ENCODE assay signal across 16 cellular contexts in the genomic region with DNA sequence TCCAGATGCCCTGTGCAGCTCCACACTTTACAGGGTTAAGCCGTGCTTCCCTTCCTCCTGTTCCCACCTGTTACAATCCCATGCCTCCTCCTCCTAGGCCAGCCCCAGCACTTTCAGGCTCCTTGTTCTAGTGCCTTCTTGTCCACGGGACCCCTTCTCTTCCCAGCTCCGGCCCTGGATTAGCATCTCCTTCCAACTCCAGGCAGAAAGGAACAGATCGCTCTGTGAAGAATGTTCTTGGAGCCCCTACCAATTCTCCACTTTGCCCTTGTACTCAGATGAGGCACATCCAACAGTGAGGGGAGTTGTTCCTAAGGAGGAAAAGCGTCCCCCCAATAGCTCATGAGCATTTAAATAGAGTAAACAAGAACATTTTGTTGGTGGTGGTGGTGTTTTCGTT.
DNase-seq lines count a peak whose midpoint lies in the region; ATAC-seq and TF ChIP-seq lines count a peak whose summit lies in the region.
"Had no signal": no experiment of that assay in that cellular context is flagged by ENCODE, and none has a peak within 500 bp of the region (broad histone marks: within the 10 kb centered on the region; RNA-seq: fewer than 3 reads in every experiment).

No MANE protein-coding gene starts in this region.

- H3K27ac Mint-ChIP-seq in activated T-helper 2 cell treated with anti-CD3 and anti-CD28 coated beads, Interferon-gamma antibody, Interleukin-2, Interleukin-4, amounts not matched to agents 10 μg/mL and 5 μg/mL and 100 μg/mL, durations not matched to agents 14 hours and 24 hours and 36 hours = peak overlapping the region; percentile 97
- peak overlapping the region; percentile 26 for H3K27ac Mint-ChIP-seq in progenitor cell of endocrine pancreas
- H3K27ac Mint-ChIP-seq: B cell; CD4-positive, CD25-positive, alpha-beta regulatory T cell had no signal

- H3K4me1 Mint-ChIP-seq in activated T-helper 2 cell treated with anti-CD3 and anti-CD28 coated beads, Interferon-gamma antibody, Interleukin-2, Interleukin-4, amounts not matched to agents 10 μg/mL and 5 μg/mL and 100 μg/mL, durations not matched to agents 14 hours and 24 hours and 36 hours (ENCODE audit: low read depth) = peaks cover 46% of the 10 kb centered on the region
- H3K4me1 Mint-ChIP-seq in progenitor cell of endocrine pancreas (ENCODE audit: low read depth) = peaks cover 8% of the 10 kb centered on the region

- peak; percentile 45 for DNase-seq in G401 (ENCODE audit: low spot score)
- DNase-seq in activated T-helper 2 cell treated with anti-CD3 and anti-CD28 coated beads, Interferon-gamma antibody, Interleukin-2, Interleukin-4, amounts not matched to agents 10 μg/mL and 5 μg/mL and 100 μg/mL, durations not matched to agents 14 hours and 24 hours and 36 hours (ENCODE audit: low spot score) = no peak
- no peak for DNase-seq in progenitor cell of endocrine pancreas (ENCODE audit: low spot score, unreplicated experiment)
- no peak for DNase-seq in sciatic nerve (ENCODE audit: low spot score)
- no peak for DNase-seq in GM20000 (ENCODE audit: low spot score)
- DNase-seq in amniotic stem cell (lab: John Stamatoyannopoulos, UW) = no peak
- DNase-seq: EL, MM.1S, NCI-H1105, NCI-H187, NCI-H226, SHP77 treated with DMSO at 0.1 percent for 48 hours had no signal

- intact Hi-C loops in activated T-helper 2 cell treated with anti-CD3 and anti-CD28 coated beads, Interferon-gamma antibody, Interleukin-2, Interleukin-4, amounts not matched to agents 10 μg/mL and 5 μg/mL and 100 μg/mL, durations not matched to agents 14 hours and 24 hours and 36 hours (cut with micrococcal nuclease) = loop anchor here (2.0 kb wide), 1 partner anchor 73 kb away; the partner anchor contains the start of gene CABLES1
- intact Hi-C loops in sciatic nerve (cut with DNase I) = no loop called here

- no peaks in the 10 kb centered on the region for H3K27me3 Mint-ChIP-seq in activated T-helper 2 cell treated with anti-CD3 and anti-CD28 coated beads, Interferon-gamma antibody, Interleukin-2, Interleukin-4, amounts not matched to agents 10 μg/mL and 5 μg/mL and 100 μg/mL, durations not matched to agents 14 hours and 24 hours and 36 hours (ENCODE audit: low read depth)
- H3K27me3 Mint-ChIP-seq in progenitor cell of endocrine pancreas = no peaks in the 10 kb centered on the region

- H3K36me3 Mint-ChIP-seq in activated T-helper 2 cell treated with anti-CD3 and anti-CD28 coated beads, Interferon-gamma antibody, Interleukin-2, Interleukin-4, amounts not matched to agents 10 μg/mL and 5 μg/mL and 100 μg/mL, durations not matched to agents 14 hours and 24 hours and 36 hours (ENCODE audit: low read depth) = peaks cover 70% of the 10 kb centered on the region
- H3K36me3 Mint-ChIP-seq in progenitor cell of endocrine pancreas (ENCODE audit: insufficient read depth) = peaks cover 7% of the 10 kb centered on the region
- H3K36me3 Mint-ChIP-seq: CD4-positive, CD25-positive, alpha-beta regulatory T cell had no signal

- in situ Hi-C loops in G401 (cut with HindIII; ENCODE audit: low sequenced_read_pairs) = no loop called here

- peaks cover 27% of the 10 kb centered on the region for H3K9me3 Mint-ChIP-seq in activated T-helper 2 cell treated with anti-CD3 and anti-CD28 coated beads, Interferon-gamma antibody, Interleukin-2, Interleukin-4, amounts not matched to agents 10 μg/mL and 5 μg/mL and 100 μg/mL, durations not matched to agents 14 hours and 24 hours and 36 hours
- H3K9me3 Mint-ChIP-seq in progenitor cell of endocrine pancreas (ENCODE audit: low read depth) = peaks cover 6% of the 10 kb centered on the region

- no peak for ATAC-seq in sciatic nerve
- no peak for ATAC-seq in GM18907 (IDR thresholded peaks at IDR 0.05; ENCODE audit: unreplicated experiment)

- TF ChIP-seq CTCF in progenitor cell of endocrine pancreas (IDR thresholded peaks at IDR 0.05; ENCODE audit: unreplicated experiment) (no peak), GM20000 (IDR thresholded peaks at IDR 0.05; ENCODE audit: extremely low read depth, missing control alignments) (no peak)

- H3K4me3 Mint-ChIP-seq in activated T-helper 2 cell treated with anti-CD3 and anti-CD28 coated beads, Interferon-gamma antibody, Interleukin-2, Interleukin-4, amounts not matched to agents 10 μg/mL and 5 μg/mL and 100 μg/mL, durations not matched to agents 14 hours and 24 hours and 36 hours (ENCODE audit: low read depth) = no peak overlapping the region
- H3K4me3 Mint-ChIP-seq in progenitor cell of endocrine pancreas (ENCODE audit: low read depth) = no peak overlapping the region
- H3K4me3 Mint-ChIP-seq: B cell; CD4-positive, CD25-positive, alpha-beta regulatory T cell had no signal

- peak overlapping the region; percentile 82 for H3K27ac ChIP-seq in cingulate gyrus (ENCODE audit: low read depth, low read length)
